Comparison of ENCODE assay signal across 8 cellular contexts in the genomic region with DNA sequence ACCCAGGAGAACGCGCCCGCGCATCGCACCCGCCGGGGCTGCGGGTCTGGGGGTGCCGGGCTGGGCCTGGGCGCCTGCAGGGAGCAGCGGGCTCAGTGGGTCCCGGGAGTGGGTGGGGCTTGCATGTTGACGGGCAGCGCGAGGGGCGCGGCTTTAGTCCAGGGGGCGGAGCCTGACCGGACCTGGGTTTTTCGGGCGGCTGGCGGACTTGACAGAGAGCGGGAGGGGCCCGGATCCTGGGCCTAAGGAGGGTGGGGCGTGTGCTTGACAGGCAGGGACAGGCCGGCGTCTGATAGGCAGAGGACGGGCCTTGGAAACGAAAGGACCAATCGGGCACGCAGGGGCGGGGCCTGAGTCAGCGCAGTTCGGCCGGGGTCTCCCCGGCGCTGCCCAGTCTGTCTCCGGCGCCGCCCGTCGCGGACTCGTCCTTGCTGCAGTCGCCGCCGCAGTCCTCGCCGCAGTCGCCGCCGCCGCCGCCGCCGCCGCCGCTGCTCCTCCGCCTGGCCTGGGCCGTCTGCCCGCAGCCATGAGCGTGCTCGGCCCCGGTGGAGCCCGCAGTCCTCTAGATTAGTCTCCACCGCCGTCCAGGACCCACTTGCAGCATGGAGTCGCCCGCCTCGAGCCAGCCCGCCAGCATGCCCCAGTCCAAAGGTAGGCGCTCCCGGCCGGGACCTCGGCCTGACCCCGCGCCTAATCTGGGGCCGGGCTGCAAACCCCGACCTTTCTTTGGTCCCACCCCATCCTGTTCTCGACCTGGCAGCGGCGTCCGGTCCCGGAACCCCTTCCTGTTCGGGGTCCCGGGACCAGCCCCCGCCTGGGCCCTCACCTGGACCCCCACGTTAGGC. TPM values are rescaled to one million over a fixed set of nuclear protein-coding genes. Genes with fewer than 3 reads are reported as not detected.
DNase-seq lines count a peak whose midpoint lies in the region; ATAC-seq and TF ChIP-seq lines count a peak whose summit lies in the region.

A gene (plus strand): TSS at position 393 of the 845 bp plus-strand sequence. CDS start 210 bp downstream, at position 603.

- ATAC-seq in CD8-positive, alpha-beta T cell = peak; percentile 65
- peak; percentile 73 for ATAC-seq in GM19467 (IDR thresholded peaks at IDR 0.05; ENCODE audit: unreplicated experiment)

- CTCF ChIA-PET in CD8-positive, alpha-beta T cell (lab: Charles Lee) = interaction anchor here (0.8 to 2.6 kb wide), 4 partner anchors 30 to 167 kb away, joined by 3 to 8 read pairs (median 4); a partner anchor contains a TSS

- intact Hi-C loops in CD8-positive, alpha-beta T cell (cut with DNase I, micrococcal nuclease) = loop anchor here (1.0 to 5.0 kb wide), 9 partner anchors 9 to 268 kb away; a partner anchor contains a TSS

- H3K4me3 ChIP-seq in CD8-positive, alpha-beta T cell (ENCODE audit: low read depth, low read length) = peak within 1 kb of the TSS; percentile 78
- peak within 1 kb of the TSS; percentile 78 for H3K4me3 ChIP-seq in effector memory CD4-positive, alpha-beta T cell (ENCODE audit: insufficient read depth, low read depth, low read length, poor library complexity, severe bottlenecking)

- H3K4me1 Mint-ChIP-seq in CD8-positive, alpha-beta T cell (ENCODE audit: low read depth) = peaks cover 54% of the 10 kb centered on the region

- H3K36me3 Mint-ChIP-seq in CD8-positive, alpha-beta T cell = peaks cover 13% of the 10 kb centered on the region

- H3K27me3 Mint-ChIP-seq in CD8-positive, alpha-beta T cell (ENCODE audit: low read depth) = no peaks in the 10 kb centered on the region

- H3K4me1 ChIP-seq in CD8-positive, alpha-beta T cell (ENCODE audit: insufficient read depth, low read length) = peaks cover 45% of the 10 kb centered on the region
- peaks cover 47% of the 10 kb centered on the region for H3K4me1 ChIP-seq in effector memory CD4-positive, alpha-beta T cell (ENCODE audit: control insufficient read depth, insufficient read depth, low read length, poor library complexity, severe bottlenecking)

- no peak for TF ChIP-seq CTCF in CD8-positive, alpha-beta T cell (IDR thresholded peaks at IDR 0.05)

- H3K27ac Mint-ChIP-seq in CD8-positive, alpha-beta T cell = peak within 1 kb of the TSS; percentile 96

- H3K27ac ChIP-seq in CD8-positive, alpha-beta T cell (ENCODE audit: low read depth, low read length) = peak within 1 kb of the TSS; percentile 69
- peak within 1 kb of the TSS; percentile 90 for H3K27ac ChIP-seq in effector memory CD4-positive, alpha-beta T cell (ENCODE audit: insufficient read depth, low read length, poor library complexity, severe bottlenecking)

- no peaks in the 10 kb centered on the region for H3K9me3 Mint-ChIP-seq in CD8-positive, alpha-beta T cell

- peak within 1 kb of the TSS; percentile 94 for H3K4me3 Mint-ChIP-seq in CD8-positive, alpha-beta T cell

- H3K9me3 ChIP-seq in CD8-positive, alpha-beta T cell (ENCODE audit: low read length) = no peaks in the 10 kb centered on the region
- no peaks in the 10 kb centered on the region for H3K9me3 ChIP-seq in effector memory CD4-positive, alpha-beta T cell (ENCODE audit: control insufficient read depth, low read length)

- peak; percentile 84 to 97 (median 93) for DNase-seq in CD8-positive, alpha-beta T cell
- DNase-seq in HS-27A (ENCODE audit: low read depth) = peak; percentile 98
- peak; percentile 98 for DNase-seq in NK-92 treated with Interleukin-12 subunit alpha and Interleukin-12 subunit beta, amount 100 ng/mL, for 24 hours (lab: John Stamatoyannopoulos, UW)
- DNase-seq in activated CD8-positive, alpha-beta memory T cell treated with anti-CD3 and anti-CD28 coated beads for 24 hours = peak; percentile 99
- peak; percentile 92 to 97 (median 94) for DNase-seq in effector memory CD4-positive, alpha-beta T cell
- DNase-seq in medulla oblongata (ENCODE audit: extremely low spot score) = peak; percentile 100
- peak; percentile 94 for DNase-seq in stimulated activated CD8-positive, alpha-beta memory T cell treated with anti-CD3 and anti-CD28 coated beads, Interleukin-12 subunit alpha, Interleukin-12 subunit beta, amount 100 ng/mL, for 1 hour (ENCODE audit: low read depth)

- no peaks in the 10 kb centered on the region for H3K36me3 ChIP-seq in CD8-positive, alpha-beta T cell (ENCODE audit: insufficient read depth, low read length)
- H3K36me3 ChIP-seq in effector memory CD4-positive, alpha-beta T cell (ENCODE audit: control insufficient read depth, insufficient read depth, low read length) = no peaks in the 10 kb centered on the region

- no peaks in the 10 kb centered on the region for H3K27me3 ChIP-seq in CD8-positive, alpha-beta T cell (ENCODE audit: insufficient read depth, low read length)
- no peaks in the 10 kb centered on the region for H3K27me3 ChIP-seq in effector memory CD4-positive, alpha-beta T cell (replicated peaks; ENCODE audit: control insufficient read depth, insufficient read depth, low read length, poor library complexity, severe bottlenecking)

- POLR2A ChIA-PET in CD8-positive, alpha-beta T cell (lab: Charles Lee) = interaction anchor here (0.6 to 1.0 kb wide), 4 partner anchors 9 to 1321 kb away, joined by 3 read pairs; no protein-coding TSS in a partner anchor

RNA-seq across cellular contexts. Expression of the gene that starts here (rescaled TPM):
- total RNA-seq in CD8-positive, alpha-beta T cell = 10 to 100 TPM; 59.9 to 63.8 TPM

Comparison
In these comparisons a context has a peak if more than half of its experiments do, and no peak if none do; other contexts are left out.
1. Peak in every context shown above with its lines: DNase-seq, ATAC-seq, H3K4me3 ChIP-seq and H3K27ac ChIP-seq.